1 cellular context compared by ENCODE assay signal in genomic region chr2:200048421-200048820, GRCh38.
TF ChIP-seq lines count a peak whose summit lies in the region.

No MANE protein-coding gene starts in this region.

TF ChIP-seq in GM23338, 12 proteins besides CTCF, POLR2A, EP300 and RAD21 (continued from another document):
- TF ChIP-seq REST (IDR thresholded peaks at IDR 0.05; ENCODE audit: unreplicated experiment), result no peak
